8 cellular contexts compared by ENCODE assay signal in the genomic region with DNA sequence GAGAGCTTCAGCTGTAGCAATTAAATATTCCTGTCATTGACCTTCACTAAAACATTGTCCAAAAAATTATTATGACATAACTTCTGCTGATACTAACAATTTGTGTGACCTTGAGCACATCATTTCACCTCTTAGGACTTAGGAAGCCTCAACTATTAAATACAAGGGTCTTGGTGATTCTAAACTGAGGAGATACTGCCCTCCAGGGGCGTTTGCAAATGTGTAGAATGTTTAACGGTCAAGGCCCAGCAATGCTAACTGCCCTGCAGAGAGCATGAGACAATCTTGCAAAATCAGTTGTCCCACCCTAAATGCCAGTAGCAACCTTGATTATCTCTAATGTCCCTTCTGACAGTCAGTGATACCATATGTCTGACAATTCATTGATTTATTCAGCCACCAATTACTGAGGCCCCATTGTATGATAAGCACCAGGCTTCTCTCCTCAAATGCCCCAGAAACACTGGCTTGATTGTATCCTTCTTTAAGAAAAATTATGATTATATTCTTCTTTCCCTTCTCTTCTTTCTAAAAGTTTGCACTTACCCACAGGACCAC.
DNase-seq lines count a peak whose midpoint lies in the region; ATAC-seq lines count a peak whose summit lies in the region.

No MANE protein-coding gene starts in this region.

- peak; percentile 78 for DNase-seq in DMS79 treated with DMSO at 0.1 percent for 48 hours (lab: John Stamatoyannopoulos, UW)
- DNase-seq in SW480 (ENCODE audit: low spot score): peak; percentile 23
- DNase-seq in iris pigment epithelial cell (ENCODE audit: low read depth): peak; percentile 15
- DNase-seq in SW 1271 (lab: John Stamatoyannopoulos, UW): no peak

- ATAC-seq in HG02678 (IDR thresholded peaks at IDR 0.05; ENCODE audit: unreplicated experiment) (peak; percentile 59), GM21619 (IDR thresholded peaks at IDR 0.05; ENCODE audit: unreplicated experiment) (no peak), HG03108 (IDR thresholded peaks at IDR 0.05; ENCODE audit: unreplicated experiment) (no peak), HG03520 (IDR thresholded peaks at IDR 0.05; ENCODE audit: unreplicated experiment) (no peak)

Comparison
In these comparisons a context has a peak if more than half of its experiments do, and no peak if none do; other contexts are left out.
1. DNase-seq: peak in DMS79 treated with DMSO at 0.1 percent for 48 hours (single experiment), SW480 (single experiment) and iris pigment epithelial cell (single experiment); none in SW 1271 (0 of 2).